19 cellular contexts compared by ENCODE assay signal in genomic region chr15:100468265-100468664, GRCh38.
DNase-seq lines count a peak whose midpoint lies in the region; ATAC-seq, FAIRE-seq and TF ChIP-seq lines count a peak whose summit lies in the region.
"Had no signal": no experiment of that assay in that cellular context is flagged by ENCODE, and none has a peak within 500 bp of the region (broad histone marks: within the 10 kb centered on the region; RNA-seq: fewer than 3 reads in every experiment).

No MANE protein-coding gene starts in this region.

- peak in 3 of 4 donors; percentile 30 to 61 (median 35) for ATAC-seq in pancreas
- ATAC-seq in GM21737 (IDR thresholded peaks at IDR 0.05; ENCODE audit: unreplicated experiment), result no peak
- ATAC-seq in GM21423 (IDR thresholded peaks at IDR 0.05; ENCODE audit: unreplicated experiment), result no peak
- ATAC-seq: activated CD4-positive, alpha-beta T cell treated with anti-CD3 and anti-CD28 coated beads for 36 hours; activated naive CD4-positive, alpha-beta T cell treated with anti-CD3 and anti-CD28 coated beads, Interleukin-2, amount 50 U/mL, for 72 hours had no signal

- H3K9me3 ChIP-seq in SJCRH30 (replicated peaks) (0 out of 2 replicates have a peak, but pooled peaks cover 4% of the 10 kb centered on the region), pancreas (no peaks in the 10 kb centered on the region)
- H3K9me3 ChIP-seq: vagina had no signal

- WGBS in pancreas, 2 donors, result 25 to 42% methylated on average over 2 of the region's 2 CpGs

- intact Hi-C loops in pancreas (cut with DNase I), result no loop called here

- H3K27ac ChIP-seq in SJCRH30 (no peak overlapping the region), pancreas (no peak overlapping the region)
- H3K27ac ChIP-seq: BLaER1, skin epidermis, vagina had no signal

- H3K27me3 ChIP-seq in SJCRH30, result no peaks in the 10 kb centered on the region
- no peaks in the 10 kb centered on the region for H3K27me3 ChIP-seq in pancreas
- H3K27me3 ChIP-seq: BLaER1, vagina had no signal

- DNase-seq in H4 (ENCODE audit: low spot score) (peak; percentile 9), SJCRH30 (peak; percentile 13 to 18), fibroblast of the conjunctiva (ENCODE audit: low read depth) (peak; percentile 29), pancreas (peak in 4 of 6 donors; percentile 6 to 28 (median 21)), GM19240 (ENCODE audit: insufficient read length, low spot score) (no peak)
- no peak for DNase-seq in activated CD8-positive, alpha-beta memory T cell treated with anti-CD3 and anti-CD28 coated beads, Interleukin-2, amount 50 U/mL, for 48 hours
- DNase-seq: activated CD4-positive, alpha-beta T cell treated with anti-CD3 and anti-CD28 coated beads for 36 hours; DMS 273 treated with DMSO at 0.1 percent for 48 hours; MV-4-11; NK-92 treated with Interleukin-12 subunit alpha and Interleukin-12 subunit beta, amount 100 ng/mL, for 24 hours; SHP77 treated with DMSO at 0.1 percent for 48 hours; stimulated activated naive CD4-positive, alpha-beta T cell treated with Interleukin-2 at 50 U/mL for 16 hours had no signal

- TF ChIP-seq CTCF in pancreas (IDR thresholded peaks at IDR 0.05), result no peak

- no peak for FAIRE-seq in pancreas (lab: Jason Lieb, UNC)

- H3K4me1 ChIP-seq in SJCRH30 (no peaks in the 10 kb centered on the region), pancreas (no peaks in the 10 kb centered on the region)
- H3K4me1 ChIP-seq: vagina had no signal

- no peak overlapping the region for H3K4me3 ChIP-seq in SJCRH30
- no peak overlapping the region for H3K4me3 ChIP-seq in pancreas
- H3K4me3 ChIP-seq: BLaER1, lung, skin epidermis, vagina had no signal

- H3K36me3 ChIP-seq in SJCRH30 (no peaks in the 10 kb centered on the region), pancreas (no peaks in the 10 kb centered on the region)
- H3K36me3 ChIP-seq: BLaER1, vagina had no signal

Comparison
In these comparisons a context has a peak if more than half of its experiments do, and no peak if none do; other contexts are left out.
1. DNase-seq: peak in H4 (single experiment), SJCRH30 (2 of 2), fibroblast of the conjunctiva (single experiment) and pancreas (4 of 6); none in activated CD8-positive, alpha-beta memory T cell treated with anti-CD3 and anti-CD28 coated beads, Interleukin-2, amount 50 U/mL, for 48 hours (single experiment) and GM19240 (single experiment).
2. ATAC-seq: peak in pancreas (3 of 4); none in GM21737 (single experiment) and GM21423 (single experiment).